ENCODE assay signal across 21 cellular contexts in the genomic region with DNA sequence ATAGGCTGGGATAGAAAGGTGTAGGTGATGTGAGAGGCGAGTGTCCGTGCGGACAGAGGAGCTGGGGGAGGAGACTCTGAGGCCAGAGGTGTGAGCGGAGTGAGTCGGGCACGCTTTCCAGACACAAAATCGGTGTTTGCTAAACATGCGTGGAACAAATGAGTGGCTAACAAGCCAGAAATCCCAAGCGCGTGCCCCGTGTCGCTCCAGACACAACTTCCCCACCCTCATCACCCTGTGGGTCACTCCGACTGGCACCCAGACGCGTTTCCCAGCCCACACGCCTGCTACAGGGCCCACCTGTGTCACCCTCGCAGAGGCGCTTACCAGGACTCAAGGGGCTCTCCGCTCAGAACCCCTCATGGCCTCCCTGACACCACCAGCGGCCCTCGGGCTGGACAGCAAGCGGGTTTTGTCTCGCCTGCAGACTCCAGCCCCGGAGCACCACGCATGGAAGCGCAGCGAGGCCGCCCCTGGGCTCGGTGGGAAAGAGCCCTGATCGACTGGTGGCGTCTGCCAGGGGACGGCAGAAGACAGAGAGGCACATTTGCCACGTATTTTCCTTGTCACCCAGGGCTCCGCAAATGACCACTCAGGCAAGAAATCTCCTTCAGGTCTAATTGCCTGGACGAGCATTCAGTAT.
"Had no signal": no experiment of that assay in that cellular context is flagged by ENCODE, and none has a peak within 500 bp of the region (broad histone marks: within the 10 kb centered on the region; RNA-seq: fewer than 3 reads in every experiment).

No MANE protein-coding gene starts in this region.

- H3K9me3 Mint-ChIP-seq: central memory CD8-positive, alpha-beta T cell; naive thymus-derived CD8-positive, alpha-beta T cell had no signal

- H3K4me3 ChIP-seq: coronary artery, heart left ventricle, sigmoid colon, uterus had no signal

- H3K27me3 Mint-ChIP-seq: activated CD8-positive, alpha-beta T cell treated with anti-CD3 and anti-CD28 coated beads for 36 hours; activated naive CD8-positive, alpha-beta T cell treated with anti-CD3 and anti-CD28 coated beads for 36 hours; central memory CD8-positive, alpha-beta T cell; naive thymus-derived CD8-positive, alpha-beta T cell had no signal

- DNase-seq: activated CD4-positive, alpha-beta T cell treated with anti-CD3 and anti-CD28 coated beads for 4 hours; activated CD8-positive, alpha-beta T cell treated with anti-CD3 and anti-CD28 coated beads for 36 hours; activated gamma-delta T cell treated with Interleukin-2 at 50 U/mL for 16 hours; activated naive CD8-positive, alpha-beta T cell treated with anti-CD3 and anti-CD28 coated beads for 36 hours; activated T-cell treated with anti-CD3 and anti-CD28 coated beads, Interleukin-2, amount 50 U/mL, for 48 hours; amygdala; brain microvascular endothelial cell; effector CD4-positive, alpha-beta T cell; foreskin melanocyte; mammary epithelial cell; naive thymus-derived CD8-positive, alpha-beta T cell; sigmoid colon; stimulated activated CD4-positive, alpha-beta T cell treated with anti-CD3 and anti-CD28 coated beads, Interleukin-1b, Interleukin-23, amount 100 ng/mL, for 48 hours; T-helper 2 cell; uterus had no signal

- H3K4me3 Mint-ChIP-seq: activated CD8-positive, alpha-beta T cell treated with anti-CD3 and anti-CD28 coated beads for 36 hours; activated naive CD8-positive, alpha-beta T cell treated with anti-CD3 and anti-CD28 coated beads for 36 hours; central memory CD8-positive, alpha-beta T cell; naive thymus-derived CD8-positive, alpha-beta T cell; WTC11 had no signal

- FAIRE-seq: TTC549 had no signal

- H3K27ac Mint-ChIP-seq: activated CD8-positive, alpha-beta T cell treated with anti-CD3 and anti-CD28 coated beads for 36 hours; activated naive CD8-positive, alpha-beta T cell treated with anti-CD3 and anti-CD28 coated beads for 36 hours; WTC11 had no signal

- H3K27ac ChIP-seq: brain microvascular endothelial cell, coronary artery, heart left ventricle, sigmoid colon, uterus had no signal

- ATAC-seq: activated CD8-positive, alpha-beta T cell treated with anti-CD3 and anti-CD28 coated beads for 36 hours; heart left ventricle; left lobe of liver; naive thymus-derived CD8-positive, alpha-beta T cell; WTC11 had no signal

- H3K4me1 ChIP-seq: sigmoid colon, uterus had no signal

- H3K27me3 ChIP-seq: brain microvascular endothelial cell, heart left ventricle, sigmoid colon, uterus had no signal

- H3K9me3 ChIP-seq: heart left ventricle, sigmoid colon, uterus had no signal

- H3K4me1 Mint-ChIP-seq: activated naive CD8-positive, alpha-beta T cell treated with anti-CD3 and anti-CD28 coated beads for 36 hours; central memory CD8-positive, alpha-beta T cell; WTC11 had no signal

- H3K36me3 ChIP-seq: brain microvascular endothelial cell, heart left ventricle, sigmoid colon, uterus had no signal

- H3K36me3 Mint-ChIP-seq: activated naive CD8-positive, alpha-beta T cell treated with anti-CD3 and anti-CD28 coated beads for 36 hours; naive thymus-derived CD8-positive, alpha-beta T cell had no signal
